Comparison of ENCODE assay signal across 22 cellular contexts in the genomic region with DNA sequence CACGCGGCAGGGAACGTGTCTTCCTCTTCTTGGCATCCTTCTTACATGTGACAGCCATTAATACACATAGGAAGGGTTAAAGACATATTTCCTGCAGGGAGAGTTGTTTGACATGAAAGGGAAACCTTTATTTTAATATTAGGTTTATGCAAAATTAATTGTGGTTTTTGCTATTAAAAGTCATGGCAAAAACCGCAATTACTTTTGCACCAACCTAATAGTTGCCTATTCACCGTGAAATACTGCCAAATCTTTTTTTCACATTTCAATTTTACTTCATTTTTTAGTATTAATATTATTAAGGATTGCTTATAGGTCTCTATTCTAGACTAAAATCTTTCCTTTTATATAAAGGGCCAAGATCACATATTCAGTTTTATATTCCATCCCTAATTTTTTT.
DNase-seq lines count a peak whose midpoint lies in the region; ATAC-seq, FAIRE-seq and TF ChIP-seq lines count a peak whose summit lies in the region.
"Had no signal": no experiment of that assay in that cellular context is flagged by ENCODE, and none has a peak within 500 bp of the region (broad histone marks: within the 10 kb centered on the region; RNA-seq: fewer than 3 reads in every experiment).

No MANE protein-coding gene starts in this region.

- H4K20me1 ChIP-seq in HepG2 (ENCODE audit: insufficient read depth, low read length) (no peaks in the 10 kb centered on the region), hepatocyte (ENCODE audit: insufficient read depth, poor library complexity, severe bottlenecking) (no peaks in the 10 kb centered on the region), smooth muscle cell (ENCODE audit: low read depth) (no peaks in the 10 kb centered on the region)
- H4K20me1 ChIP-seq: BLaER1 treated with 17β-estradiol and CSF1 and Interleukin-3, amounts not matched to agents 10 nM and 100 nM had no signal

- no peaks in the 10 kb centered on the region for H3K79me2 ChIP-seq in HepG2 (ENCODE audit: insufficient read depth, low read length)
- H3K79me2 ChIP-seq in hepatocyte, result no peaks in the 10 kb centered on the region
- peaks cover 19% of the 10 kb centered on the region for H3K79me2 ChIP-seq in smooth muscle cell (ENCODE audit: low read depth)

- CTCF ChIA-PET in HepG2 (lab: Yijun Ruan, JAX; ENCODE audit: low intra/inter-chr PET ratio, low total read pairs), result no interaction called here

- H3K4me2 ChIP-seq in HepG2 (ENCODE audit: low read depth, low read length), result no peak overlapping the region
- H3K4me2 ChIP-seq in hepatocyte, result peak overlapping the region; percentile 47
- peak overlapping the region; percentile 82 for H3K4me2 ChIP-seq in smooth muscle cell
- H3K4me2 ChIP-seq: A549; BLaER1 treated with 17β-estradiol and CSF1 and Interleukin-3, amounts not matched to agents 10 nM and 100 nM had no signal

- no TSS peak for BruUV-seq in HepG2 (replicated peaks; lab: Mats Ljungman, UMichigan)

- no peak for TF ChIP-seq RAD21 in HepG2 (CRISPR knock-in tag; IDR thresholded peaks at IDR 0.05)

- POLR2A ChIA-PET in HepG2 (lab: Yijun Ruan, JAX), result no interaction called here

- H3F3A ChIP-seq in smooth muscle cell (ENCODE audit: low read depth), result peaks cover 9% of the 10 kb centered on the region

- ATAC-seq in HepG2, result no peak
- no peak for ATAC-seq in right lobe of liver
- ATAC-seq: A549; CD8-positive, alpha-beta T cell had no signal

- TF ChIP-seq POLR2A in HepG2 (IDR thresholded peaks at IDR 0.05; ENCODE audit: insufficient read depth in 1 of 2, low read depth in 2 of 2, low read length in 2 of 2) (no peak), right lobe of liver (IDR thresholded peaks at IDR 0.05) (no peak), lower leg skin (IDR thresholded peaks at IDR 0.05) (no peak)

- TF ChIP-seq CTCF in HepG2 (CRISPR knock-in tag; IDR thresholded peaks at IDR 0.05) (no peak), right lobe of liver (IDR thresholded peaks at IDR 0.05) (no peak), hepatocyte (IDR thresholded peaks at IDR 0.05; ENCODE audit: poor library complexity) (no peak), smooth muscle cell (IDR thresholded peaks at IDR 0.05; ENCODE audit: borderline replicate concordance, insufficient read depth, poor library complexity, severe bottlenecking) (no peak), lower leg skin (IDR thresholded peaks at IDR 0.05) (no peak)

- TF ChIP-seq EP300 in HepG2 (IDR thresholded peaks at IDR 0.05; ENCODE audit: low read depth in 2 of 2, low read length in 2 of 2), result no peak
- TF ChIP-seq EP300 in HepG2 (CRISPR knock-in tag; IDR thresholded peaks at IDR 0.05; ENCODE audit: borderline replicate concordance), result no peak

- intact Hi-C loops in HepG2 (cut with micrococcal nuclease; ENCODE audit: unreplicated experiment) (no loop called here), right lobe of liver (cut with DNase I) (no loop called here), lower leg skin (cut with DNase I; ENCODE audit: low total_unique reads) (no loop called here)

- no peak overlapping the region for H3K9ac ChIP-seq in HepG2 (ENCODE audit: insufficient read depth, low read depth, low read length)
- peak overlapping the region; percentile 67 for H3K9ac ChIP-seq in smooth muscle cell (ENCODE audit: low read depth)
- H3K9ac ChIP-seq: BLaER1 treated with 17β-estradiol and CSF1 and Interleukin-3, amounts not matched to agents 10 nM and 100 nM had no signal

- H2AFZ ChIP-seq in HepG2 (ENCODE audit: low read length) (no peak overlapping the region), hepatocyte (no peak overlapping the region), smooth muscle cell (ENCODE audit: low read depth) (peak overlapping the region; percentile 10)

- H3K4me1 ChIP-seq in HepG2 (ENCODE audit: insufficient read depth, low read length) (no peaks in the 10 kb centered on the region), right lobe of liver (no peaks in the 10 kb centered on the region), hepatocyte (ENCODE audit: insufficient read depth) (peaks cover 7% of the 10 kb centered on the region), smooth muscle cell (ENCODE audit: low read depth) (peaks cover 16% of the 10 kb centered on the region)

- no peak overlapping the region for H3K27ac ChIP-seq in HepG2 (ENCODE audit: extremely low read length, insufficient read depth, low read length)
- H3K27ac ChIP-seq in right lobe of liver, result no peak overlapping the region
- H3K27ac ChIP-seq in hepatocyte, result no peak overlapping the region
- peak overlapping the region; percentile 93 for H3K27ac ChIP-seq in smooth muscle cell (ENCODE audit: low read depth)
- H3K27ac ChIP-seq: 22Rv1; A549; BLaER1 treated with 17β-estradiol and CSF1 and Interleukin-3, amounts not matched to agents 10 nM and 100 nM; C4-2B had no signal

- H3K9me3 ChIP-seq in HepG2 (ENCODE audit: low read length), result no peaks in the 10 kb centered on the region
- H3K9me3 ChIP-seq in right lobe of liver, result no peaks in the 10 kb centered on the region
- H3K9me3 ChIP-seq in hepatocyte (ENCODE audit: low read depth), result no peaks in the 10 kb centered on the region
- no peaks in the 10 kb centered on the region for H3K9me3 ChIP-seq in smooth muscle cell (replicated peaks; ENCODE audit: low read depth)
- H3K9me3 ChIP-seq: A549, Caco-2 had no signal

- no peaks in the 10 kb centered on the region for H3K9me2 ChIP-seq in hepatocyte (replicated peaks; ENCODE audit: insufficient read depth)

- no peaks in the 10 kb centered on the region for H3K36me3 ChIP-seq in HepG2 (replicated peaks in 1 of 2; ENCODE audit: control insufficient read depth in 1 of 2, insufficient read depth in 2 of 2, low read length in 2 of 2)
- H3K36me3 ChIP-seq in right lobe of liver, result no peaks in the 10 kb centered on the region
- H3K36me3 ChIP-seq in hepatocyte (replicated peaks; ENCODE audit: insufficient read depth, low read depth), result no peaks in the 10 kb centered on the region
- H3K36me3 ChIP-seq in smooth muscle cell (ENCODE audit: low read depth), result no peaks in the 10 kb centered on the region
- H3K36me3 ChIP-seq: BLaER1 treated with 17β-estradiol and CSF1 and Interleukin-3, amounts not matched to agents 10 nM and 100 nM had no signal

- H3K27me3 ChIP-seq in HepG2 (ENCODE audit: control insufficient read depth in 1 of 2, insufficient read depth in 2 of 2, low read length in 2 of 2) (no peaks in the 10 kb centered on the region; a peak in 1 of 5 replicates), right lobe of liver (no peaks in the 10 kb centered on the region), hepatocyte (no peaks in the 10 kb centered on the region), smooth muscle cell (ENCODE audit: low read depth) (no peaks in the 10 kb centered on the region)
- H3K27me3 ChIP-seq: BLaER1 treated with 17β-estradiol and CSF1 and Interleukin-3, amounts not matched to agents 10 nM and 100 nM had no signal

- no peak overlapping the region for H3K4me3 ChIP-seq in HepG2 (replicated peaks in 1 of 3; ENCODE audit: insufficient read depth in 1 of 3, low read depth in 2 of 3, low read length in 3 of 3)
- H3K4me3 ChIP-seq in right lobe of liver, result no peak overlapping the region
- H3K4me3 ChIP-seq in hepatocyte, result no peak overlapping the region
- H3K4me3 ChIP-seq in smooth muscle cell, result peak overlapping the region; percentile 16
- H3K4me3 ChIP-seq in lower leg skin (ENCODE audit: low read depth, poor library complexity, severe bottlenecking), result no peak overlapping the region
- H3K4me3 ChIP-seq: A549; BLaER1 treated with 17β-estradiol and CSF1 and Interleukin-3, amounts not matched to agents 10 nM and 100 nM had no signal

- in situ Hi-C loops in HepG2 (cut with HindIII; ENCODE audit: extremely low pct_ligation_motif_present, low pct_unique_long_range_greater_than_20kb), result no loop called here

- FAIRE-seq in HepG2 (lab: Jason Lieb, UNC), result no peak
- FAIRE-seq: A549, D721Med, G401.6, GM12891, GM19239 had no signal

- no peak for DNase-seq in HepG2 (ENCODE audit: low spot score)
- DNase-seq in right lobe of liver, result no peak
- DNase-seq in hepatocyte (ENCODE audit: low spot score), result no peak
- DNase-seq in smooth muscle cell (lab: John Stamatoyannopoulos, UW; ENCODE audit: unreplicated experiment), result no peak
- DNase-seq in activated CD4-positive, alpha-beta T cell treated with anti-CD3 and anti-CD28 coated beads for 48 hours, result no peak
- no peak for DNase-seq in T1000 (lab: John Stamatoyannopoulos, UW)
- no peak for DNase-seq in lower leg skin (ENCODE audit: low spot score in 2 of 2)
- DNase-seq: AML-193; Caco-2; Calu3; CD4-positive, alpha-beta T cell; CD8-positive, alpha-beta T cell; DMS79 treated with DMSO at 0.1 percent for 48 hours; GF-D8 had no signal

- WGBS in HepG2 (ENCODE audit: low lambda C conversion rate), result 33% methylated on average over 5 of the region's 5 CpGs
- WGBS in right lobe of liver (ENCODE audit: insufficient coverage, low coverage, low lambda C conversion rate, missing lambda C conversion rate), result 79% methylated on average over 5 of the region's 5 CpGs
- 63% methylated on average over 5 of the region's 5 CpGs for WGBS in hepatocyte (ENCODE audit: low lambda C conversion rate, missing lambda C conversion rate)
- 90% methylated on average over 5 of the region's 5 CpGs for WGBS in smooth muscle cell (ENCODE audit: low lambda C conversion rate)
- 85 to 86% methylated on average over 5 of the region's 5 CpGs for WGBS in lower leg skin, 2 donors
